ENCODE assay signal across 14 cellular contexts in the genomic region with DNA sequence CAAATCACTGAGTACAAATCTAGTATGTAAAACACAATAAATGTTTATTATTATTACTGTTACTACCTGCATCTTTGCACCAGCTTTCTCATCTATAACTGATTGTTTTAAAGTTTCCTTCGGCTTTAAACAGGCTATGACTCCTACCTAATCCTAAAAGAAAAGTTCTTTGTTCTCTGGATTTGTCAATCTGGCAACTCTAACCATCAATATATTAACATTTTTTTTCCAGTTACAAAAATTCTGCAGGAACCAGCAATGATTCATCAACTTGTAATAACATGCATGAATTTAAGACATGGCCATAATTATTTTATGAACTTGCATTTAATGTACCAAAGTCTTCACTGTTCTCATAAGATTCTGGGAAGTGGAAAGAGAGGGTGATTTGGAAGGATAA.
"Had no signal": no experiment of that assay in that cellular context is flagged by ENCODE, and none has a peak within 500 bp of the region (broad histone marks: within the 10 kb centered on the region; RNA-seq: fewer than 3 reads in every experiment).

No MANE protein-coding gene starts in this region.

- DNase-seq: activated CD4-positive, alpha-beta T cell treated with anti-CD3 and anti-CD28 coated beads, Interleukin-2, amount 50 U/mL, for 4 hours; activated CD4-positive, CD25-positive, alpha-beta regulatory T cell treated with anti-CD3 and anti-CD28 coated beads, Interleukin-2, amount 50 U/mL, for 72 hours; activated naive CD4-positive, alpha-beta T cell treated with anti-CD3 and anti-CD28 coated beads, Interleukin-2, amount 10 ng/mL, durations not matched to agents 7 days and 5 days; central memory CD4-positive, alpha-beta T cell; effector CD4-positive, alpha-beta T cell; left colon; mucosa of descending colon; naive thymus-derived CD8-positive, alpha-beta T cell; nucleus accumbens; right lobe of liver; stomach; T-helper 1 cell; T1000 had no signal

- H3K4me1 ChIP-seq: right lobe of liver had no signal

- H3K27ac ChIP-seq: coronary artery, right lobe of liver had no signal

- H3K36me3 ChIP-seq: right lobe of liver, stomach had no signal

- H3K9me3 ChIP-seq: mucosa of descending colon, right lobe of liver, stomach had no signal

- H3K4me3 ChIP-seq: coronary artery, mucosa of descending colon, right lobe of liver, stomach had no signal

- H3K27me3 ChIP-seq: right lobe of liver, stomach had no signal
